In genomic region chr9:130299785-130300615, GRCh38 we compare ENCODE assay signal across 17 cellular contexts. TPM values are rescaled to one million over a fixed set of nuclear protein-coding genes. Genes with fewer than 3 reads are reported as not detected.
A peak's percentile ranks its signal among the peaks of the same experiment; 100 is the strongest.
DNase-seq lines count a peak whose midpoint lies in the region; ATAC-seq and TF ChIP-seq lines count a peak whose summit lies in the region.
"Had no signal": no experiment of that assay in that cellular context is flagged by ENCODE, and none has a peak within 500 bp of the region (broad histone marks: within the 10 kb centered on the region; RNA-seq: fewer than 3 reads in every experiment).

No MANE protein-coding gene starts in this region.

- POLR2A ChIA-PET in CD8-positive, alpha-beta T cell (lab: Charles Lee): no interaction called here

- H3K9me3 ChIP-seq in sigmoid colon: no peaks in the 10 kb centered on the region
- H3K9me3 ChIP-seq in stomach: no peaks in the 10 kb centered on the region
- H3K9me3 ChIP-seq in CD8-positive, alpha-beta T cell (ENCODE audit: low read length): no peaks in the 10 kb centered on the region

- CTCF ChIA-PET in CD8-positive, alpha-beta T cell (lab: Charles Lee): no interaction called here

- in situ Hi-C loops in G401 (cut with HindIII; ENCODE audit: low sequenced_read_pairs): no loop called here

- H3K4me1 Mint-ChIP-seq in CD8-positive, alpha-beta T cell (ENCODE audit: low read depth): no peaks in the 10 kb centered on the region

- intact Hi-C loops in sigmoid colon (cut with DNase I) (no loop called here), stomach (cut with DNase I; ENCODE audit: low total_unique reads) (no loop called here)
- intact Hi-C loops in CD8-positive, alpha-beta T cell (cut with DNase I, micrococcal nuclease): no loop called here

- H3K27ac ChIP-seq in sigmoid colon: peak overlapping the region in 3 of 4 donors; percentile 76 to 95 (median 87)
- H3K27ac ChIP-seq in stomach: no peak overlapping the region
- H3K27ac ChIP-seq in CD8-positive, alpha-beta T cell (ENCODE audit: low read depth, low read length): no peak overlapping the region
- H3K27ac ChIP-seq: HL-60, KMS-11 had no signal

- no peak overlapping the region for H3K4me3 Mint-ChIP-seq in CD8-positive, alpha-beta T cell

- TF ChIP-seq EP300 in sigmoid colon (IDR thresholded peaks at IDR 0.05) (no peak), stomach (IDR thresholded peaks at IDR 0.05) (no peak)

- H3K9me3 Mint-ChIP-seq in CD8-positive, alpha-beta T cell: no peaks in the 10 kb centered on the region

- H3K27me3 ChIP-seq in sigmoid colon (no peaks in the 10 kb centered on the region), stomach (peaks cover 0 to 22% (median 0%) of the 10 kb centered on the region in 3 donors)
- H3K27me3 ChIP-seq in CD8-positive, alpha-beta T cell (ENCODE audit: insufficient read depth, low read length): no peaks in the 10 kb centered on the region

- H3K27me3 Mint-ChIP-seq in CD8-positive, alpha-beta T cell (ENCODE audit: low read depth): peaks cover 22% of the 10 kb centered on the region

- H3K36me3 ChIP-seq in sigmoid colon (peaks cover 0 to 37% (median 7%) of the 10 kb centered on the region in 4 donors), stomach (no peaks in the 10 kb centered on the region)
- no peaks in the 10 kb centered on the region for H3K36me3 ChIP-seq in CD8-positive, alpha-beta T cell (ENCODE audit: insufficient read depth, low read length)

- H3K4me3 ChIP-seq in fibroblast of the aortic adventitia (ENCODE audit: low read depth, low read length) (no peak overlapping the region), sigmoid colon (no peak overlapping the region), stomach (no peak overlapping the region)
- H3K4me3 ChIP-seq in CD8-positive, alpha-beta T cell (ENCODE audit: low read depth, low read length): no peak overlapping the region

- TF ChIP-seq CTCF in fibroblast of the aortic adventitia (IDR thresholded peaks at IDR 0.05; ENCODE audit: insufficient read depth, low read length) (no peak), sigmoid colon (IDR thresholded peaks at IDR 0.05) (no peak), stomach (IDR thresholded peaks at IDR 0.05) (no peak)
- TF ChIP-seq CTCF in CD8-positive, alpha-beta T cell (IDR thresholded peaks at IDR 0.05): no peak

- peak; percentile 32 for DNase-seq in stimulated activated CD4-positive, alpha-beta T cell treated with anti-CD3 and anti-CD28 coated beads, Interleukin-2, amount 100 ng/mL, for 4 hours (ENCODE audit: low read depth)
- DNase-seq in stimulated activated CD4-positive, alpha-beta T cell treated with anti-CD3 and anti-CD28 coated beads, Interleukin-2, amount 100 ng/mL, for 48 hours: no peak
- DNase-seq in fibroblast of the aortic adventitia (ENCODE audit: low read depth) (peak; percentile 8), sigmoid colon (no peak), stomach (no peak), G401 (ENCODE audit: low spot score) (no peak)
- DNase-seq in CD8-positive, alpha-beta T cell: no peak
- DNase-seq: C1 segment of cervical spinal cord, DMS79, NCI-H1417, NCI-H187, NCI-H2107, NCI-H2227 treated with DMSO at 0.1 percent for 48 hours, NCI-H510A treated with DMSO at 0.1 percent for 48 hours, SIG-M5 had no signal

- WGBS in sigmoid colon, 2 donors: 49 to 56% methylated on average over 4 of the region's 4 CpGs
- WGBS in stomach, 5 donors: 56 to 77% (median 67%) methylated on average over 4 of the region's 4 CpGs

- no peak for TF ChIP-seq POLR2A in sigmoid colon (IDR thresholded peaks at IDR 0.05)
- no peak for TF ChIP-seq POLR2A in stomach (IDR thresholded peaks at IDR 0.05)

- peaks cover 0 to 69% (median 44%) of the 10 kb centered on the region in 4 donors for H3K4me1 ChIP-seq in sigmoid colon
- peaks cover 0 to 16% (median 8%) of the 10 kb centered on the region in 4 donors for H3K4me1 ChIP-seq in stomach
- H3K4me1 ChIP-seq in CD8-positive, alpha-beta T cell (ENCODE audit: insufficient read depth, low read length): no peaks in the 10 kb centered on the region

- no peaks in the 10 kb centered on the region for H3K36me3 Mint-ChIP-seq in CD8-positive, alpha-beta T cell

- no peak for ATAC-seq in CD8-positive, alpha-beta T cell

- no peak overlapping the region for H3K27ac Mint-ChIP-seq in CD8-positive, alpha-beta T cell

RNA-seq across cellular contexts. Expression of gene HMCN2, which starts 34.4 kb away (rescaled TPM):
- total RNA-seq in fibroblast of the aortic adventitia (ENCODE audit: low replicate concordance) (not detected in 2 replicates), sigmoid colon (100 to 1,000 TPM in 1 of 4 donors, 10 to 100 TPM in 2, 1 to 10 TPM in 1; 8.2 to 106 (median 35.7) TPM), stomach (10 to 100 TPM in 1 of 5 donors, 1 to 10 TPM in 4; 1.7 to 21.1 (median 7.5) TPM)
- polyA plus RNA-seq in sigmoid colon (10 to 100 TPM in 1 of 3 donors, 1 to 10 TPM in 2; 3.6 to 44.0 (median 6.0) TPM), stomach (1 to 10 TPM; 1.1 to 7.3 (median 1.2) TPM)
- 0.07 TPM in 1 of 2 replicates, not detected in the other for total RNA-seq in G401 (2014; rRNA removed; shearing (Covaris generic))
- not detected for total RNA-seq in CD8-positive, alpha-beta T cell

Comparison
In these comparisons a context has a peak if more than half of its experiments do, and no peak if none do; other contexts are left out.
1. DNase-seq: peak in stimulated activated CD4-positive, alpha-beta T cell treated with anti-CD3 and anti-CD28 coated beads, Interleukin-2, amount 100 ng/mL, for 4 hours (single experiment) and fibroblast of the aortic adventitia (single experiment); none in stimulated activated CD4-positive, alpha-beta T cell treated with anti-CD3 and anti-CD28 coated beads, Interleukin-2, amount 100 ng/mL, for 48 hours (0 of 2), sigmoid colon (single experiment), stomach (single experiment), G401 (single experiment) and CD8-positive, alpha-beta T cell (0 of 7).
2. H3K27ac ChIP-seq: peak in sigmoid colon (3 of 4); none in stomach (0 of 5) and CD8-positive, alpha-beta T cell (single experiment).